Comparison of ENCODE assay signal across 1 cellular context in genomic region chr11:24617856-24618255, GRCh38.
TF ChIP-seq lines count a peak whose summit lies in the region.

No MANE protein-coding gene starts in this region.

TF ChIP-seq in endothelial cell of umbilical vein, 7 proteins besides CTCF, POLR2A, EP300 and RAD21:
- TF ChIP-seq GATA2 (IDR thresholded peaks at IDR 0.05; ENCODE audit: insufficient read depth, insufficient read length, low read depth, low read length) (no peak), EZH2 (IDR thresholded peaks at IDR 0.05; ENCODE audit: borderline replicate concordance, low read depth, low read length, severe bottlenecking) (no peak), POLR2AphosphoS5 (IDR thresholded peaks at IDR 0.05; ENCODE audit: insufficient read depth, low read depth, low read length) (no peak), FOS (IDR thresholded peaks at IDR 0.05; ENCODE audit: borderline replicate concordance, insufficient read depth, low read length) (no peak), MYC (IDR thresholded peaks at IDR 0.05; ENCODE audit: low read depth, low read length) (no peak), MAX (IDR thresholded peaks at IDR 0.05; ENCODE audit: insufficient read depth, insufficient read length) (no peak), JUN (IDR thresholded peaks at IDR 0.05; ENCODE audit: borderline replicate concordance, insufficient read depth, insufficient read length, low read depth) (no peak)
TF ChIP-seq in endothelial cell of umbilical vein: peak in this region for 0.
